Comparison of ENCODE assay signal across 8 cellular contexts in genomic region chr16:17070882-17071592, GRCh38.
A peak's percentile ranks its signal among the peaks of the same experiment; 100 is the strongest.
DNase-seq lines count a peak whose midpoint lies in the region; ATAC-seq and TF ChIP-seq lines count a peak whose summit lies in the region.

No MANE protein-coding gene starts in this region.

- H3K27me3 Mint-ChIP-seq in activated T-helper 17 cell treated with anti-CD3 and anti-CD28 coated beads, Interleukin-2, amount 50 U/mL, for 72 hours = no peaks in the 10 kb centered on the region

- H3K4me3 ChIP-seq in AG10803 (ENCODE audit: low read length) = no peak overlapping the region

- peak overlapping the region; percentile 82 for H3K4me3 Mint-ChIP-seq in activated T-helper 17 cell treated with anti-CD3 and anti-CD28 coated beads, Interleukin-2, amount 50 U/mL, for 72 hours

- H3K9me3 Mint-ChIP-seq in activated T-helper 17 cell treated with anti-CD3 and anti-CD28 coated beads, Interleukin-2, amount 50 U/mL, for 72 hours = no peaks in the 10 kb centered on the region

- peak overlapping the region; percentile 89 for H3K27ac Mint-ChIP-seq in activated T-helper 17 cell treated with anti-CD3 and anti-CD28 coated beads, Interleukin-2, amount 50 U/mL, for 72 hours

- no peaks in the 10 kb centered on the region for H3K36me3 Mint-ChIP-seq in activated T-helper 17 cell treated with anti-CD3 and anti-CD28 coated beads, Interleukin-2, amount 50 U/mL, for 72 hours (ENCODE audit: low read depth)

- H3K4me1 Mint-ChIP-seq in activated T-helper 17 cell treated with anti-CD3 and anti-CD28 coated beads, Interleukin-2, amount 50 U/mL, for 72 hours = peaks cover 22% of the 10 kb centered on the region

- no peak for TF ChIP-seq CTCF in AG10803 (conservative IDR thresholded peaks at IDR 0.05; ENCODE audit: low read length)

- peak; percentile 23 for DNase-seq in AG10803 (ENCODE audit: low read depth)
- DNase-seq in OCI-M1 (lab: John Stamatoyannopoulos, UW) = peak; percentile 31
- DNase-seq in left kidney (ENCODE audit: low read depth, low spot score) = peak; percentile 71
- peak; percentile 51 to 72 for DNase-seq in stimulated activated CD8-positive, alpha-beta memory T cell treated with anti-CD3 and anti-CD28 coated beads, Interleukin-4, amount 100 ng/mL, for 4 hours (ENCODE audit: low read depth in 2 of 2, low spot score in 1 of 2)
- no peak for DNase-seq in middle frontal gyrus (ENCODE audit: extremely low spot score, low spot score)

- ATAC-seq in GM19395 (IDR thresholded peaks at IDR 0.05; ENCODE audit: unreplicated experiment) (peak; percentile 80), HG03457 (IDR thresholded peaks at IDR 0.05; ENCODE audit: unreplicated experiment) (peak; percentile 72)
- peak; percentile 90 for ATAC-seq in activated T-helper 17 cell treated with anti-CD3 and anti-CD28 coated beads, Interleukin-2, amount 50 U/mL, for 72 hours (replicated peaks)
